Comparison of ENCODE assay signal across 1 cellular context in genomic region chr6:136412410-136412809, GRCh38.
TF ChIP-seq lines count a peak whose summit lies in the region.

No MANE protein-coding gene starts in this region.

TF ChIP-seq in A549, 52 proteins besides CTCF, POLR2A, EP300 and RAD21 (continued from another document):
- TF ChIP-seq, protein P1, sequence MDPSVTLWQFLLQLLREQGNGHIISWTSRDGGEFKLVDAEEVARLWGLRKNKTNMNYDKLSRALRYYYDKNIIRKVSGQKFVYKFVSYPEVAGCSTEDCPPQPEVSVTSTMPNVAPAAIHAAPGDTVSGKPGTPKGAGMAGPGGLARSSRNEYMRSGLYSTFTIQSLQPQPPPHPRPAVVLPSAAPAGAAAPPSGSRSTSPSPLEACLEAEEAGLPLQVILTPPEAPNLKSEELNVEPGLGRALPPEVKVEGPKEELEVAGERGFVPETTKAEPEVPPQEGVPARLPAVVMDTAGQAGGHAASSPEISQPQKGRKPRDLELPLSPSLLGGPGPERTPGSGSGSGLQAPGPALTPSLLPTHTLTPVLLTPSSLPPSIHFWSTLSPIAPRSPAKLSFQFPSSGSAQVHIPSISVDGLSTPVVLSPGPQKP (IDR thresholded peaks at IDR 0.05; ENCODE audit: low read depth, low read length), result no peak
- TF ChIP-seq MAZ (IDR thresholded peaks at IDR 0.05; ENCODE audit: borderline replicate concordance, low read depth, low read length), result no peak
- TF ChIP-seq NFE2L2 (conservative IDR thresholded peaks at IDR 0.05; ENCODE audit: low read length), result no peak
- no peak for TF ChIP-seq HEYL (CRISPR knock-in tag; IDR thresholded peaks at IDR 0.05)
- TF ChIP-seq BHLHE40 (IDR thresholded peaks at IDR 0.05; ENCODE audit: low read depth, low read length), result no peak
- TF ChIP-seq RFX5 (IDR thresholded peaks at IDR 0.05), result no peak
- no peak for TF ChIP-seq PBX3 (IDR thresholded peaks at IDR 0.05)
- TF ChIP-seq, protein P2, sequence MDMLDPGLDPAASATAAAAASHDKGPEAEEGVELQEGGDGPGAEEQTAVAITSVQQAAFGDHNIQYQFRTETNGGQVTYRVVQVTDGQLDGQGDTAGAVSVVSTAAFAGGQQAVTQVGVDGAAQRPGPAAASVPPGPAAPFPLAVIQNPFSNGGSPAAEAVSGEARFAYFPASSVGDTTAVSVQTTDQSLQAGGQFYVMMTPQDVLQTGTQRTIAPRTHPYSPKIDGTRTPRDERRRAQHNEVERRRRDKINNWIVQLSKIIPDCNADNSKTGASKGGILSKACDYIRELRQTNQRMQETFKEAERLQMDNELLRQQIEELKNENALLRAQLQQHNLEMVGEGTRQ (IDR thresholded peaks at IDR 0.05), result no peak
- TF ChIP-seq FOSL2 (IDR thresholded peaks at IDR 0.05), result no peak
- no peak for TF ChIP-seq FOSL2 (CRISPR knock-in tag; IDR thresholded peaks at IDR 0.05)
- no peak for TF ChIP-seq EHMT2 (IDR thresholded peaks at IDR 0.05; ENCODE audit: low read depth)
- no peak for TF ChIP-seq HOXB13 (CRISPR knock-in tag; IDR thresholded peaks at IDR 0.05; ENCODE audit: low read depth)
- TF ChIP-seq HES2 (IDR thresholded peaks at IDR 0.05), result no peak
- TF ChIP-seq CBX8 (IDR thresholded peaks at IDR 0.05), result no peak
- no peak for TF ChIP-seq CBX2 (IDR thresholded peaks at IDR 0.05; ENCODE audit: borderline replicate concordance, low read depth)
- TF ChIP-seq ZSCAN20 (CRISPR knock-in tag; IDR thresholded peaks at IDR 0.05), result no peak
